12 cellular contexts compared by ENCODE assay signal in the genomic region with DNA sequence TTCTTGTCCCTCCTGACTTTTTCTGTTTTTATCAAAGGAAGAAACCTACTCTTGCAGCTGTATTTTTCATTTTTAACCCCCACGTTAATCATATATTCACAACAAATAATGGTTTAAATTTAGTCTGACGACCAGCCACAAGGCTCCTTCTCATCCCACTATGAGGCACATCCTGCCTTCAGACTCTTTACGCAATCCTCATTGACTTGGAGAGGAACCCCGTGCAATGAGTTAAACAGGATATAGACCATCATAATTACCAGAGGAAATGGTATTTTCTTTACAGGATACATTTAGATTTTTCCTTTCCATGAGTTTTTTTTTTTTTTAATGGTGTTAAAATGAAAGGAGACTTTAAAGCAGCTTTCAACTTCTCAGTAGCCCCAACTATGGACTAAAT.
DNase-seq lines count a peak whose midpoint lies in the region; ATAC-seq and TF ChIP-seq lines count a peak whose summit lies in the region.
"Had no signal": no experiment of that assay in that cellular context is flagged by ENCODE, and none has a peak within 500 bp of the region (broad histone marks: within the 10 kb centered on the region; RNA-seq: fewer than 3 reads in every experiment).

No MANE protein-coding gene starts in this region.

- H2AFZ ChIP-seq in smooth muscle cell (ENCODE audit: low read depth): no peak overlapping the region

- H3K9me3 ChIP-seq in breast epithelium: no peaks in the 10 kb centered on the region
- no peaks in the 10 kb centered on the region for H3K9me3 ChIP-seq in smooth muscle cell (replicated peaks; ENCODE audit: low read depth)
- no peaks in the 10 kb centered on the region for H3K9me3 ChIP-seq in naive thymus-derived CD4-positive, alpha-beta T cell (ENCODE audit: control insufficient read depth in 2 of 3, low read length in 3 of 3)
- H3K9me3 ChIP-seq: uterus had no signal

- H3K9ac ChIP-seq in smooth muscle cell (ENCODE audit: low read depth): no peak overlapping the region

- H3K4me3 ChIP-seq in breast epithelium (no peak overlapping the region), foreskin fibroblast (ENCODE audit: low read depth in 1 of 2, low read length in 2 of 2) (no peak overlapping the region), smooth muscle cell (no peak overlapping the region)
- H3K4me3 ChIP-seq in naive thymus-derived CD4-positive, alpha-beta T cell (ENCODE audit: low read length): no peak overlapping the region
- H3K4me3 ChIP-seq: uterus had no signal

- POLR2A ChIA-PET in MCF 10A (lab: Yijun Ruan, JAX): interaction anchor here (1.1 to 4.8 kb wide), 2 partner anchors 8 to 69 kb away, joined by 6 to 31 read pairs; a partner anchor contains a TSS
- POLR2A ChIA-PET in naive thymus-derived CD4-positive, alpha-beta T cell (lab: Charles Lee): no interaction called here

- peak overlapping the region; percentile 9 for H3K27ac Mint-ChIP-seq in MCF 10A (ENCODE audit: low read depth, unreplicated experiment)
- no peak overlapping the region for H3K27ac Mint-ChIP-seq in naive thymus-derived CD4-positive, alpha-beta T cell
- H3K27ac Mint-ChIP-seq: activated CD8-positive, alpha-beta T cell treated with anti-CD3 and anti-CD28 coated beads, Interleukin-2, amount 10 ng/mL, durations not matched to agents 7 days and 5 days; activated naive CD8-positive, alpha-beta T cell treated with anti-CD3 and anti-CD28 coated beads for 36 hours; progenitor cell of endocrine pancreas had no signal

- TF ChIP-seq CTCF in MCF 10A (IDR thresholded peaks at IDR 0.05; ENCODE audit: unreplicated experiment) (no peak), breast epithelium (IDR thresholded peaks at IDR 0.05) (no peak), foreskin fibroblast (IDR thresholded peaks at IDR 0.05; ENCODE audit: low read depth, low read length) (no peak), smooth muscle cell (IDR thresholded peaks at IDR 0.05; ENCODE audit: borderline replicate concordance, insufficient read depth, poor library complexity, severe bottlenecking) (no peak)

- H3F3A ChIP-seq in smooth muscle cell (ENCODE audit: low read depth): no peaks in the 10 kb centered on the region

- no peaks in the 10 kb centered on the region for H3K27me3 ChIP-seq in breast epithelium
- H3K27me3 ChIP-seq in smooth muscle cell (ENCODE audit: low read depth): no peaks in the 10 kb centered on the region
- no peaks in the 10 kb centered on the region for H3K27me3 ChIP-seq in naive thymus-derived CD4-positive, alpha-beta T cell (ENCODE audit: control insufficient read depth in 2 of 2, insufficient read depth in 2 of 2, low read length in 2 of 2)
- H3K27me3 ChIP-seq: uterus had no signal

- peak overlapping the region; percentile 41 for H3K4me2 ChIP-seq in smooth muscle cell

- peaks cover 98% of the 10 kb centered on the region for H3K79me2 ChIP-seq in smooth muscle cell (ENCODE audit: low read depth)

- intact Hi-C loops in MCF 10A (cut with micrococcal nuclease) (no loop called here), breast epithelium (cut with DNase I; ENCODE audit: low total_unique reads) (no loop called here)
- intact Hi-C loops in naive thymus-derived CD4-positive, alpha-beta T cell (cut with micrococcal nuclease): no loop called here

- 41% methylated on average over 4 of the region's 4 CpGs for WGBS in smooth muscle cell (ENCODE audit: low lambda C conversion rate)

- no peak for TF ChIP-seq POLR2A in breast epithelium (IDR thresholded peaks at IDR 0.05)

- H3K27ac ChIP-seq in breast epithelium: peak overlapping the region in 1 of 2 donors; percentile 70
- H3K27ac ChIP-seq in smooth muscle cell (ENCODE audit: low read depth): peak overlapping the region; percentile 33
- no peak overlapping the region for H3K27ac ChIP-seq in naive thymus-derived CD4-positive, alpha-beta T cell (ENCODE audit: low read depth, low read length)

- peaks cover 89% of the 10 kb centered on the region for H4K20me1 ChIP-seq in smooth muscle cell (ENCODE audit: low read depth)

- no TSS peak for BruUV-seq in MCF 10A (replicated peaks; lab: Mats Ljungman, UMichigan)

- H3K4me1 Mint-ChIP-seq in MCF 10A (ENCODE audit: insufficient read depth, unreplicated experiment): peaks cover 34% of the 10 kb centered on the region
- H3K4me1 Mint-ChIP-seq in naive thymus-derived CD4-positive, alpha-beta T cell: no peaks in the 10 kb centered on the region
- H3K4me1 Mint-ChIP-seq: activated naive CD8-positive, alpha-beta T cell treated with anti-CD3 and anti-CD28 coated beads for 36 hours had no signal

- H3K36me3 Mint-ChIP-seq in MCF 10A (ENCODE audit: insufficient read depth, unreplicated experiment): no peaks in the 10 kb centered on the region
- H3K36me3 Mint-ChIP-seq in naive thymus-derived CD4-positive, alpha-beta T cell: no peaks in the 10 kb centered on the region
- H3K36me3 Mint-ChIP-seq: activated naive CD8-positive, alpha-beta T cell treated with anti-CD3 and anti-CD28 coated beads for 36 hours had no signal

- peak; percentile 59 for DNase-seq in MCF 10A (ENCODE audit: unreplicated experiment)
- no peak for DNase-seq in breast epithelium (ENCODE audit: low spot score in 2 of 2)
- peak; percentile 57 to 73 for DNase-seq in SW 1271 (lab: John Stamatoyannopoulos, UW)
- DNase-seq in foreskin fibroblast: peak; percentile 84 to 86
- no peak for DNase-seq in smooth muscle cell (lab: John Stamatoyannopoulos, UW; ENCODE audit: unreplicated experiment)
- DNase-seq in AG08395 (ENCODE audit: low spot score): no peak
- no peak for DNase-seq in naive thymus-derived CD4-positive, alpha-beta T cell
- no peak for DNase-seq in stimulated activated naive CD8-positive, alpha-beta T cell treated with anti-CD3 and anti-CD28 coated beads, Interleukin-15, Interleukin-2, amounts not matched to agents 100 U/mL and 50 U/mL, for 24 hours
- DNase-seq: activated CD8-positive, alpha-beta T cell treated with anti-CD3 and anti-CD28 coated beads, Interleukin-2, amount 10 ng/mL, durations not matched to agents 7 days and 5 days; activated naive CD8-positive, alpha-beta T cell treated with anti-CD3 and anti-CD28 coated beads for 36 hours; uterus had no signal

- CTCF ChIA-PET in MCF 10A (lab: Yijun Ruan, JAX): interaction anchor here (0.6 to 0.7 kb wide), 2 partner anchors 13 to 58 kb away, joined by 3 read pairs; no protein-coding TSS in a partner anchor
- CTCF ChIA-PET in naive thymus-derived CD4-positive, alpha-beta T cell (lab: Charles Lee): no interaction called here

- H3K4me3 Mint-ChIP-seq in MCF 10A (ENCODE audit: unreplicated experiment): no peak overlapping the region
- H3K4me3 Mint-ChIP-seq in naive thymus-derived CD4-positive, alpha-beta T cell: no peak overlapping the region
- H3K4me3 Mint-ChIP-seq: activated CD8-positive, alpha-beta T cell treated with anti-CD3 and anti-CD28 coated beads, Interleukin-2, amount 10 ng/mL, durations not matched to agents 7 days and 5 days; activated naive CD8-positive, alpha-beta T cell treated with anti-CD3 and anti-CD28 coated beads for 36 hours had no signal

- H3K36me3 ChIP-seq in breast epithelium (no peaks in the 10 kb centered on the region), smooth muscle cell (ENCODE audit: low read depth) (no peaks in the 10 kb centered on the region)
- no peaks in the 10 kb centered on the region for H3K36me3 ChIP-seq in naive thymus-derived CD4-positive, alpha-beta T cell (ENCODE audit: control insufficient read depth in 2 of 3, insufficient read depth in 3 of 3, low read length in 3 of 3)
- H3K36me3 ChIP-seq: uterus had no signal

- no peaks in the 10 kb centered on the region for H3K9me3 Mint-ChIP-seq in MCF 10A (ENCODE audit: unreplicated experiment)
- H3K9me3 Mint-ChIP-seq in naive thymus-derived CD4-positive, alpha-beta T cell: no peaks in the 10 kb centered on the region
- H3K9me3 Mint-ChIP-seq: activated naive CD8-positive, alpha-beta T cell treated with anti-CD3 and anti-CD28 coated beads for 36 hours had no signal

- ATAC-seq in naive thymus-derived CD4-positive, alpha-beta T cell: no peak
- ATAC-seq in stimulated activated naive CD8-positive, alpha-beta T cell treated with anti-CD3 and anti-CD28 coated beads, Interleukin-15, Interleukin-2, amounts not matched to agents 100 U/mL and 50 U/mL, for 24 hours: no peak
- ATAC-seq: activated CD8-positive, alpha-beta T cell treated with anti-CD3 and anti-CD28 coated beads, Interleukin-2, amount 10 ng/mL, durations not matched to agents 7 days and 5 days had no signal

- H3K4me1 ChIP-seq in breast epithelium (peaks cover 0 to 3% of the 10 kb centered on the region in 2 donors), smooth muscle cell (ENCODE audit: low read depth) (peaks cover 18% of the 10 kb centered on the region)
- H3K4me1 ChIP-seq in naive thymus-derived CD4-positive, alpha-beta T cell (ENCODE audit: control insufficient read depth in 2 of 2, insufficient read depth in 2 of 2, low read length in 2 of 2): no peaks in the 10 kb centered on the region
- H3K4me1 ChIP-seq: uterus had no signal

- H3K27me3 Mint-ChIP-seq in MCF 10A (ENCODE audit: insufficient read depth, unreplicated experiment): no peaks in the 10 kb centered on the region
- peaks cover 4 to 58% (median 20%) of the 10 kb centered on the region in 5 donors for H3K27me3 Mint-ChIP-seq in naive thymus-derived CD4-positive, alpha-beta T cell
- H3K27me3 Mint-ChIP-seq: progenitor cell of endocrine pancreas had no signal

Comparison
In these comparisons a context has a peak if more than half of its experiments do, and no peak if none do; other contexts are left out.
1. DNase-seq: peak in MCF 10A (single experiment), SW 1271 (2 of 2) and foreskin fibroblast (2 of 2); none in breast epithelium (0 of 2), smooth muscle cell (single experiment), AG08395 (single experiment), naive thymus-derived CD4-positive, alpha-beta T cell (0 of 9) and stimulated activated naive CD8-positive, alpha-beta T cell treated with anti-CD3 and anti-CD28 coated beads, Interleukin-15, Interleukin-2, amounts not matched to agents 100 U/mL and 50 U/mL, for 24 hours (single experiment).